In the genomic region with DNA sequence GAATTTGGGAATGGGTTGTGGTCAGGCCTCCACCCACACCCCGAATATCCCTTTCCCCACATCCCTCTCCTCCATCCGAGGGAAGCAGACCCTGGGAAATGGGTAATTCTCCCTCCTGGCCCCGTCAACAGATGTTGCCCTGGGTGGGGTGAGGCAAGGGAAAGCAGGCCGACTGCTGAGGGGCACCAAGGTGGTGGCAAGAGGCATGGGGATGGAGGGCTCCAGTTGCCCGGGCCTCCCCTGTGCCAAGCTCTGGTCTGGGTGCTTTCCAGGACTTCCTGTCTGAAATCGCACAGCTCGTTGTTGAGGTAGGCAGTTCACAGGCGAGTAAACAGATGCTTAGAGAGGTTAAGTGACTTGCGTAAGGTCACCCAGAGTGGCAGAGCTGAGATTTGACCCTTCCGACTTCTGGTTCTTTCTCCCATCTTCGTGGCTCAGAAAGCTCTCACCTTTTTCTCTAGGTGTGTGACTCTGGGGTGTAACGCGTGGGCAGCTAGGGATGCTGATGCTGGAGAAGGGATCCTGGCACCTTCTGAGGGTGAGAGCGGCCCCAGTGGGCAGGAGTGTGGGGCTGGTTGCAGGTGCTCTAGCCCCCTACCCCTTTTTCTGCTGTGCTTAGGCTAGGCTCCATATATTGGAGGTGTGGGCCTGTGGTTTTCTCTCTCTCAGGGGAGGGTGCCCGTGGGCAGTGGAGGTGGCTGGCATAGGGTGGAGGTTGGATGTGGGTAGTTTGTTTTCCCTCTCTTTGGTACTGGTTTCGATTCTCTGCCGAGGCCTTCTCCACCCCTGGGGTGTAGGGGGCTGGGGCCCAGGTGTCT, we compare ENCODE assay signal across 8 cellular contexts. TPM values are rescaled to one million over a fixed set of nuclear protein-coding genes. Genes with fewer than 3 reads are reported as not detected.
DNase-seq lines count a peak whose midpoint lies in the region; ATAC-seq and TF ChIP-seq lines count a peak whose summit lies in the region.

No MANE protein-coding gene starts in this region.

- H3K9me3 ChIP-seq in hepatocyte (ENCODE audit: low read depth) (no peaks in the 10 kb centered on the region), thyroid gland (no peaks in the 10 kb centered on the region)

- peaks cover 50% of the 10 kb centered on the region for H3K36me3 Mint-ChIP-seq in activated CD8-positive, alpha-beta T cell treated with anti-CD3 and anti-CD28 coated beads, Interleukin-2, amount 10 ng/mL, durations not matched to agents 7 days and 5 days (ENCODE audit: low read depth)

- H3K27ac Mint-ChIP-seq in activated CD8-positive, alpha-beta T cell treated with anti-CD3 and anti-CD28 coated beads, Interleukin-2, amount 10 ng/mL, durations not matched to agents 7 days and 5 days: peak overlapping the region; percentile 98

- no peaks in the 10 kb centered on the region for H3K27me3 Mint-ChIP-seq in activated CD8-positive, alpha-beta T cell treated with anti-CD3 and anti-CD28 coated beads, Interleukin-2, amount 10 ng/mL, durations not matched to agents 7 days and 5 days (ENCODE audit: low read depth)

- intact Hi-C loops in thyroid gland (cut with DNase I): no loop called here

- H3K27me3 ChIP-seq in hepatocyte (no peaks in the 10 kb centered on the region), thyroid gland (no peaks in the 10 kb centered on the region)

- peak overlapping the region; percentile 71 for H3K4me3 Mint-ChIP-seq in activated CD8-positive, alpha-beta T cell treated with anti-CD3 and anti-CD28 coated beads, Interleukin-2, amount 10 ng/mL, durations not matched to agents 7 days and 5 days

- H3K36me3 ChIP-seq in hepatocyte (replicated peaks; ENCODE audit: insufficient read depth, low read depth) (no peaks in the 10 kb centered on the region), thyroid gland (no peaks in the 10 kb centered on the region)

- H3K9me2 ChIP-seq in hepatocyte (replicated peaks; ENCODE audit: insufficient read depth): no peaks in the 10 kb centered on the region

- H3K27ac ChIP-seq in hepatocyte: no peak overlapping the region
- peak overlapping the region; percentile 47 to 96 (median 93) for H3K27ac ChIP-seq in thyroid gland

- peaks cover 100% of the 10 kb centered on the region for H3K79me2 ChIP-seq in hepatocyte

- peak overlapping the region; percentile 16 for H3K4me2 ChIP-seq in hepatocyte

- 80% methylated on average over 16 of the region's 17 CpGs for WGBS in hepatocyte (ENCODE audit: low lambda C conversion rate, missing lambda C conversion rate)
- WGBS in thyroid gland, 2 donors: 55 to 63% methylated on average over 17 of the region's 17 CpGs

- peaks cover 66% of the 10 kb centered on the region for H4K20me1 ChIP-seq in hepatocyte (ENCODE audit: insufficient read depth, poor library complexity, severe bottlenecking)

- TF ChIP-seq CTCF in hepatocyte (IDR thresholded peaks at IDR 0.05; ENCODE audit: poor library complexity) (no peak), thyroid gland (IDR thresholded peaks at IDR 0.05) (no peak)

- ATAC-seq in activated CD8-positive, alpha-beta T cell treated with anti-CD3 and anti-CD28 coated beads, Interleukin-2, amount 10 ng/mL, durations not matched to agents 7 days and 5 days: no peak

- no peak overlapping the region for H2AFZ ChIP-seq in hepatocyte

- peaks cover 92% of the 10 kb centered on the region for H3K4me1 Mint-ChIP-seq in activated CD8-positive, alpha-beta T cell treated with anti-CD3 and anti-CD28 coated beads, Interleukin-2, amount 10 ng/mL, durations not matched to agents 7 days and 5 days (ENCODE audit: low read depth)

- H3K9me3 Mint-ChIP-seq in activated CD8-positive, alpha-beta T cell treated with anti-CD3 and anti-CD28 coated beads, Interleukin-2, amount 10 ng/mL, durations not matched to agents 7 days and 5 days (ENCODE audit: insufficient read depth): no peaks in the 10 kb centered on the region

- POLR2A ChIA-PET in activated CD8-positive, alpha-beta T cell treated with anti-CD3 and anti-CD28 coated beads, Interleukin-2, amount 10 ng/mL, durations not matched to agents 7 days and 5 days (lab: Charles Lee): interaction anchor here (0.8 to 2.5 kb wide), 8 partner anchors 10 to 1362 kb away, joined by 3 to 8 read pairs (median 6); partner anchors contain the start of gene EIF1

- peak; percentile 35 for DNase-seq in NK-92 treated with Interleukin-12 subunit alpha and Interleukin-12 subunit beta, amount 100 ng/mL, for 24 hours (lab: John Stamatoyannopoulos, UW)
- DNase-seq in NK-92 (lab: John Stamatoyannopoulos, UW; ENCODE audit: unreplicated experiment) (no peak), hepatocyte (ENCODE audit: low spot score) (no peak), thyroid gland (no peak), ecto neural progenitor cell (ENCODE audit: low spot score) (no peak), KG1 (lab: John Stamatoyannopoulos, UW) (no peak), NCI-H82 treated with DMSO at 0.1 percent for 48 hours (lab: John Stamatoyannopoulos, UW; ENCODE audit: unreplicated experiment) (no peak)
- DNase-seq in activated CD8-positive, alpha-beta T cell treated with anti-CD3 and anti-CD28 coated beads, Interleukin-2, amount 10 ng/mL, durations not matched to agents 7 days and 5 days: peak; percentile 71

- H3K4me3 ChIP-seq in hepatocyte (no peak overlapping the region), thyroid gland (replicated peaks in 1 of 3) (no peak overlapping the region)

- H3K4me1 ChIP-seq in hepatocyte (ENCODE audit: insufficient read depth) (peaks cover 75% of the 10 kb centered on the region), thyroid gland (peaks cover 87 to 100% of the 10 kb centered on the region in 2 donors)

- TF ChIP-seq POLR2A in thyroid gland (IDR thresholded peaks at IDR 0.05): no peak

- CTCF ChIA-PET in activated CD8-positive, alpha-beta T cell treated with anti-CD3 and anti-CD28 coated beads, Interleukin-2, amount 10 ng/mL, durations not matched to agents 7 days and 5 days (lab: Charles Lee): interaction anchor here (0.6 to 3.0 kb wide), 13 partner anchors 7 to 294 kb away, joined by 3 to 18 read pairs (median 3); no protein-coding TSS in a partner anchor

RNA-seq across cellular contexts. Expression of gene RARA, which starts 17.2 kb away (rescaled TPM):
- 10 to 100 TPM; 61.1 to 63.2 TPM for total RNA-seq in activated CD8-positive, alpha-beta T cell treated with anti-CD3 and anti-CD28 coated beads, Interleukin-2, amount 10 ng/mL, durations not matched to agents 7 days and 5 days
- total RNA-seq in hepatocyte: 19.2 and 30.0 TPM in 2 replicates
- polyA plus RNA-seq in hepatocyte: 33.1 and 34.4 TPM in 2 replicates
- total RNA-seq in thyroid gland: 10 to 100 TPM; 20.0 to 60.9 (median 35.2) TPM

RNA-seq across cellular contexts. Expression of gene GJD3, which starts 38.3 kb away (rescaled TPM):
- under 1 TPM in 1 of 2 experiments, not detected in 1; 0.29 TPM for total RNA-seq in activated CD8-positive, alpha-beta T cell treated with anti-CD3 and anti-CD28 coated beads, Interleukin-2, amount 10 ng/mL, durations not matched to agents 7 days and 5 days
- total RNA-seq in hepatocyte (0.47 TPM in 1 of 2 replicates, not detected in the other), thyroid gland (1 to 10 TPM; 1.6 to 3.4 (median 1.7) TPM)
- 3.3 and 3.8 TPM in 2 replicates for polyA plus RNA-seq in hepatocyte

RNA-seq across cellular contexts. Expression of gene CDC6, which starts 38.5 kb away (rescaled TPM):
- total RNA-seq in activated CD8-positive, alpha-beta T cell treated with anti-CD3 and anti-CD28 coated beads, Interleukin-2, amount 10 ng/mL, durations not matched to agents 7 days and 5 days: 100 to 1,000 TPM; 103 to 110 TPM
- 5.8 and 8.6 TPM in 2 replicates for total RNA-seq in hepatocyte
- 5.1 and 7.5 TPM in 2 replicates for polyA plus RNA-seq in hepatocyte
- total RNA-seq in thyroid gland: 1 to 10 TPM in 1 of 4 donors, under 1 TPM in 3; 0.63 to 5.2 (median 0.79) TPM

Comparison
In these comparisons a context has a peak if more than half of its experiments do, and no peak if none do; other contexts are left out.
1. DNase-seq: peak in NK-92 treated with Interleukin-12 subunit alpha and Interleukin-12 subunit beta, amount 100 ng/mL, for 24 hours (single experiment) and activated CD8-positive, alpha-beta T cell treated with anti-CD3 and anti-CD28 coated beads, Interleukin-2, amount 10 ng/mL, durations not matched to agents 7 days and 5 days (single experiment); none in NK-92 (single experiment), hepatocyte (single experiment), thyroid gland (0 of 2), ecto neural progenitor cell (single experiment), KG1 (single experiment) and NCI-H82 treated with DMSO at 0.1 percent for 48 hours (single experiment).
2. RNA of gene CDC6, which starts 38.5 kb away (total RNA-seq): 103 to 110 TPM in activated CD8-positive, alpha-beta T cell treated with anti-CD3 and anti-CD28 coated beads, Interleukin-2, amount 10 ng/mL, durations not matched to agents 7 days and 5 days; 5.8 to 8.6 TPM in hepatocyte and 0.63 to 5.2 TPM in thyroid gland; every median in the first group is over 10 times any median in the second.